In genomic region chr3:88318067-88318466, GRCh38 we compare ENCODE assay signal across 8 cellular contexts.
"Had no signal": no experiment of that assay in that cellular context is flagged by ENCODE, and none has a peak within 500 bp of the region (broad histone marks: within the 10 kb centered on the region; RNA-seq: fewer than 3 reads in every experiment).

No MANE protein-coding gene starts in this region.

- H3K4me3 ChIP-seq: GM12878 had no signal

- DNase-seq: GDM1, GF-D8 had no signal

- FAIRE-seq: G401.6, GM12878, GM12891, GM12892, GM18507, GM19239 had no signal

- ATAC-seq: GM12878 had no signal
